In the genomic region with DNA sequence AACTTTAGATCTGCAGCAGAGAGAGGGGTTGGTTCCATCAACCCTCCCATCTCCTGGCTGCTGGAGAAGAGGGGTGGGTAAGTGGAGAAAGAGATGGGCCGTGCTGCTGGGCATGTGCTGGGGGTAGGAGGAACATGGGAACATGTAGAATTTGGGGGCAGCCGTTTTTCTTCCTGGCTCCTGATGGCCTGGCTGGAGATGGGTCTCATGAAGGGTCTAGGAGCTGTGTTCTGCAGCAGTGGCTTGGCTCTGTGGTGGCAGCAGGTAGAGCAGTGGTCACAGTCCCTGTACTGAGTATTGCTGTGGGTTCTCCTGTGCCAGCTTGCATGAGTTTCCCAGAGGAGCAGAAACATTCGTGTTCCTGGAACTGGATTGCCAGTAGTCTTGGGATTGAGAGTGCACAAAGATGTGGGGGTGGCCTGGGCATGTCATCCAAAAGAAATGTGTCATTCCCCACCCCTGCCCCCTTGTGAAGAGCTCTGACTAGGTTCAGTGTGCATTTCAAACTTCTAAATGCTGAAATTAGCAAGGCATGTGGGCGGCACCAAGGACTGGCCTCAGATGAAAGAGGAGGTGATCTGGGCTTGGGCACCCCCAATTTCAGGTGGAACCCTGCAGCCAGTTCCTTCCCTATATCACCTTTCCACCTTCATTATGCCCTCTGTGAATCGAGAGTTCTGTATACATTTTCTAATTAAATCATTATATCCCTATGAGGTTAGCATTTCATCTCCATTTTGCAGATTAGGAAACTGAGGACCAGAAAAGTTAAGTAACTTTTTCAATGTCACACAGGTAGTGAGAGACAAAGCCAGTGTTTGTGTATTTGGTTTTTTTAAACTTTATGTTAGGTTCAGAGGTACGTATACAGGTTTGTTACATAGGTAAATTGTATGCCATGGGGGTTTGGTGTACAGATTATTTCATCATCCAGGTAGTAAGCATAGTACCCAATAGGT, we compare ENCODE assay signal across 9 cellular contexts. TPM values are rescaled to one million over a fixed set of nuclear protein-coding genes. Genes with fewer than 3 reads are reported as not detected.
A peak's percentile ranks its signal among the peaks of the same experiment; 100 is the strongest.
DNase-seq lines count a peak whose midpoint lies in the region; ATAC-seq, FAIRE-seq and TF ChIP-seq lines count a peak whose summit lies in the region.
"Had no signal": no experiment of that assay in that cellular context is flagged by ENCODE, and none has a peak within 500 bp of the region (broad histone marks: within the 10 kb centered on the region; RNA-seq: fewer than 3 reads in every experiment).

No MANE protein-coding gene starts in this region.

- H3K9me3 ChIP-seq in lower lobe of right lung, result no peaks in the 10 kb centered on the region
- H3K9me3 ChIP-seq in thoracic aorta, result no peaks in the 10 kb centered on the region
- H3K9me3 ChIP-seq: neutrophil had no signal

- peaks cover 50% of the 10 kb centered on the region for H3K4me1 ChIP-seq in lower lobe of right lung
- peaks cover 14 to 68% of the 10 kb centered on the region in 2 donors for H3K4me1 ChIP-seq in thoracic aorta (ENCODE audit: control insufficient read depth in 1 of 2, low read depth in 2 of 2)

- DNase-seq in HTR-8/SVneo (ENCODE audit: insufficient read length, low spot score) (peak; percentile 47), brain microvascular endothelial cell (no peak), lower lobe of right lung (no peak), thoracic aorta (ENCODE audit: low spot score) (peak; percentile 60)
- no peak for DNase-seq in activated CD4-positive, alpha-beta T cell treated with anti-CD3 and anti-CD28 coated beads, Interleukin-2, amount 50 U/mL, for 48 hours
- DNase-seq: activated naive CD4-positive, alpha-beta T cell treated with anti-CD3 and anti-CD28 coated beads, Interleukin-2, amount 50 U/mL, for 16 hours had no signal

- H3K27ac ChIP-seq in brain microvascular endothelial cell, result no peak overlapping the region
- H3K27ac ChIP-seq in lower lobe of right lung, result peak overlapping the region; percentile 92
- peak overlapping the region; percentile 97 to 98 for H3K27ac ChIP-seq in thoracic aorta
- H3K27ac ChIP-seq: neutrophil had no signal

- in situ Hi-C loops in brain microvascular endothelial cell (cut with HindIII; ENCODE audit: low pct_ligation_motif_present, low sequenced_read_pairs), result no loop called here

- FAIRE-seq in HTR-8/SVneo (lab: Jason Lieb, UNC), result no peak

- peak overlapping the region; percentile 80 for H3K4me3 ChIP-seq in brain microvascular endothelial cell (ENCODE audit: low read depth, low read length)
- H3K4me3 ChIP-seq in lower lobe of right lung, result peak overlapping the region; percentile 67
- H3K4me3 ChIP-seq in thoracic aorta, result peak overlapping the region; percentile 89

- TF ChIP-seq CTCF in brain microvascular endothelial cell (IDR thresholded peaks at IDR 0.05; ENCODE audit: low read depth, low read length, missing control alignments) (no peak), lower lobe of right lung (IDR thresholded peaks at IDR 0.05) (no peak), thoracic aorta (IDR thresholded peaks at IDR 0.05) (no peak)

- no peaks in the 10 kb centered on the region for H3K27me3 ChIP-seq in brain microvascular endothelial cell (replicated peaks)
- H3K27me3 ChIP-seq in lower lobe of right lung (ENCODE audit: low read depth), result peaks cover 12% of the 10 kb centered on the region
- H3K27me3 ChIP-seq in thoracic aorta (replicated peaks; ENCODE audit: insufficient read depth), result no peaks in the 10 kb centered on the region

- intact Hi-C loops in lower lobe of right lung (cut with DNase I), result no loop called here

- no peak for ATAC-seq in lower lobe of right lung
- no peak for ATAC-seq in thoracic aorta (ENCODE audit: insufficient number of reproducible peaks, low FRiP score, low read depth)
- no peak for ATAC-seq in GM18520 (IDR thresholded peaks at IDR 0.05; ENCODE audit: unreplicated experiment)
- no peak for ATAC-seq in HG03139 (IDR thresholded peaks at IDR 0.05; ENCODE audit: unreplicated experiment)

- H3K36me3 ChIP-seq in brain microvascular endothelial cell (replicated peaks), result no peaks in the 10 kb centered on the region
- no peaks in the 10 kb centered on the region for H3K36me3 ChIP-seq in lower lobe of right lung
- H3K36me3 ChIP-seq in thoracic aorta, result no peaks in the 10 kb centered on the region
- H3K36me3 ChIP-seq: neutrophil had no signal

RNA-seq across cellular contexts. Expression of gene CHST3, which starts 2.1 kb away (rescaled TPM):
- 12.0 TPM for total RNA-seq in lower lobe of right lung
- total RNA-seq in thoracic aorta, result 10 to 100 TPM; 54.4 to 80.6 TPM

Comparison
In these comparisons a context has a peak if more than half of its experiments do, and no peak if none do; other contexts are left out.
1. DNase-seq: peak in HTR-8/SVneo (single experiment) and thoracic aorta (single experiment); none in brain microvascular endothelial cell (single experiment), lower lobe of right lung (single experiment) and activated CD4-positive, alpha-beta T cell treated with anti-CD3 and anti-CD28 coated beads, Interleukin-2, amount 50 U/mL, for 48 hours (0 of 2).
2. Peak in every context shown above with its lines, with median percentiles within 50 percentile points of each other: H3K4me3 ChIP-seq.